Comparison of ENCODE assay signal across 8 cellular contexts in genomic region chr9:4662989-4663792, GRCh38. TPM values are rescaled to one million over a fixed set of nuclear protein-coding genes. Genes with fewer than 3 reads are reported as not detected.
DNase-seq lines count a peak whose midpoint lies in the region; ATAC-seq, FAIRE-seq and TF ChIP-seq lines count a peak whose summit lies in the region.

No MANE protein-coding gene starts in this region.

- no peaks in the 10 kb centered on the region for H3K36me3 ChIP-seq in MG63
- H3K36me3 ChIP-seq in breast epithelium, result no peaks in the 10 kb centered on the region

- ATAC-seq in HG02938 (IDR thresholded peaks at IDR 0.05; ENCODE audit: unreplicated experiment), result no peak

- peaks cover 50% of the 10 kb centered on the region for H3K4me1 Mint-ChIP-seq in mesothelial cell of epicardium

- intact Hi-C loops in breast epithelium (cut with DNase I; ENCODE audit: low total_unique reads), result no loop called here

- no peak for DNase-seq in GM12892 (ENCODE audit: insufficient read length)
- DNase-seq in MG63, result no peak
- no peak for DNase-seq in breast epithelium (ENCODE audit: low spot score in 2 of 2)
- DNase-seq in mesothelial cell of epicardium (ENCODE audit: low spot score in 2 of 2, unreplicated experiment in 2 of 2), result no peak
- DNase-seq in iPS-NIHi11 (ENCODE audit: low spot score), result no peak
- no peak for DNase-seq in NCI-H446 (lab: John Stamatoyannopoulos, UW)
- DNase-seq in SKM-1 (lab: John Stamatoyannopoulos, UW; ENCODE audit: unreplicated experiment), result no peak

- FAIRE-seq in GM12892 (lab: Jason Lieb, UNC), result peak; percentile 65

- H3K27me3 Mint-ChIP-seq in mesothelial cell of epicardium (ENCODE audit: low read depth), result no peaks in the 10 kb centered on the region

- H3K27ac ChIP-seq in breast epithelium, result peak overlapping the region; percentile 92

- H3K36me3 Mint-ChIP-seq in mesothelial cell of epicardium, result peaks cover 5% of the 10 kb centered on the region

- TF ChIP-seq CTCF in breast epithelium (IDR thresholded peaks at IDR 0.05) (no peak), mesothelial cell of epicardium (IDR thresholded peaks at IDR 0.05; ENCODE audit: unreplicated experiment) (no peak)

- no peak; the same call in 1 of the 2 replicates for TF ChIP-seq POLR2A in GM12892 (IDR thresholded peaks at IDR 0.05; ENCODE audit: low read depth, low read length)
- no peak for TF ChIP-seq POLR2A in breast epithelium (IDR thresholded peaks at IDR 0.05)

- no peaks in the 10 kb centered on the region for H3K9me3 ChIP-seq in MG63
- H3K9me3 ChIP-seq in breast epithelium, result no peaks in the 10 kb centered on the region

- peak overlapping the region; percentile 39 for H3K27ac Mint-ChIP-seq in mesothelial cell of epicardium

- H3K4me3 ChIP-seq in MG63 (peak overlapping the region; percentile 54), breast epithelium (peak overlapping the region; percentile 86 to 94 (median 90))

- H3K4me1 ChIP-seq in breast epithelium, result peaks cover 0 to 11% of the 10 kb centered on the region in 2 donors

- peak overlapping the region; percentile 80 for H3K4me3 Mint-ChIP-seq in mesothelial cell of epicardium

- H3K27me3 ChIP-seq in MG63 (no peaks in the 10 kb centered on the region), breast epithelium (no peaks in the 10 kb centered on the region)

- peaks cover 3% of the 10 kb centered on the region for H3K9me3 Mint-ChIP-seq in mesothelial cell of epicardium

RNA-seq across cellular contexts. Expression of gene PLPP6, which starts 1.1 kb away (rescaled TPM):
- 4.8 TPM for polyA plus RNA-seq in GM12892 (2012; ENCODE audit: missing spikeins)
- 2.0 and 3.5 TPM in 2 replicates for total RNA-seq in MG63 (2014; rRNA removed; shearing (Covaris generic); ENCODE audit: low replicate concordance)
- total RNA-seq in breast epithelium (10 to 100 TPM in 1 of 3 donors, 1 to 10 TPM in 2; 6.4 to 13.2 (median 8.8) TPM), mesothelial cell of epicardium (11.3 to 12.7 TPM (median 11.8 TPM) in 3 replicates)

RNA-seq across cellular contexts. Expression of gene SPATA6L, which starts 3.1 kb away (rescaled TPM):
- polyA plus RNA-seq in GM12892 (2012; ENCODE audit: missing spikeins), result 0.68 TPM
- total RNA-seq in MG63 (2014; rRNA removed; shearing (Covaris generic); ENCODE audit: low replicate concordance), result not detected in 2 replicates
- 10 to 100 TPM in 2 of 3 donors, 1 to 10 TPM in 1; 1.4 to 22.5 (median 14.4) TPM for total RNA-seq in breast epithelium
- total RNA-seq in mesothelial cell of epicardium, result 5.5 to 6.7 TPM (median 6.1 TPM) in 3 replicates

RNA-seq across cellular contexts. Expression of gene CDC37L1, which starts 16.2 kb away (rescaled TPM):
- 8.4 TPM for polyA plus RNA-seq in GM12892 (2012; ENCODE audit: missing spikeins)
- 12.9 and 17.0 TPM in 2 replicates for total RNA-seq in MG63 (2014; rRNA removed; shearing (Covaris generic); ENCODE audit: low replicate concordance)
- 10 to 100 TPM; 36.4 to 53.4 (median 42.7) TPM for total RNA-seq in breast epithelium
- total RNA-seq in mesothelial cell of epicardium, result 12.6 to 13.2 TPM (median 12.7 TPM) in 3 replicates
